ENCODE assay signal across 7 cellular contexts in the genomic region with DNA sequence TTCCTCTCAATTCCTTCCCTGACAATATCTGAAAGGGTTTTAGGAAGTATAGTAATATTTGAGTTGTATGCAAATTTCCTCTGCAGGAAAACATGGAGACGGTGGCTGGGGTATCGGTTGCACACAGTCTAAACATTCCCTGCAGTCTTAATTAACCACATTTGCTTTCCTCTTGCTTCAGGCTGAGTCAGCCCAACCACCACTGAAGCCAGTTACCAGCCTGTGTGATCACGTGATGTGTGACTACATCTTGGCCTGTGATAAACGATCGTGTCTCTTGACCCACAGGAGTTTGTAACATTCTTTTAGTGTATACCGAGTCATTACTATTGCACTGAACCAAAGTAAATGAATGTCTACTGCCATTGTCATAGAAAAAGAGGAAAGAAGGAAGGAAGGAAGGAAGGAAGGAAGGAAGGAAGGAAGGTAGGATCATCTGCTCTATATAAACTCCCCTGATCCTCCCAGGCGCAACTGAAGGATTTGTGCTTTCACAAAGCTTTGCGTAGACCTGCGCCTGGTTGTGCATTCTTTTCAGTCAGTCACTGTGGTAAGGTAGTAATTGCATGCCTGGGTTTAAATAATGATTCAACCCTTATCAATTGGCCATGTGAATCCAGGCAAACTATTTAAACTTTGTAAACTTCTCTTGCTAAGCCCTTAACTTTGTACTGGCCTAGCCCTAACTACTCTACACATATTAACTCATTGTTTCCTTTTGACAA.
A peak's percentile ranks its signal among the peaks of the same experiment; 100 is the strongest.
DNase-seq lines count a peak whose midpoint lies in the region; FAIRE-seq and TF ChIP-seq lines count a peak whose summit lies in the region.

No MANE protein-coding gene starts in this region.

- no peak overlapping the region for H3K9ac ChIP-seq in Karpas-422 (ENCODE audit: low read length)

- DNase-seq in HFF-Myc (ENCODE audit: extremely low read depth, low read depth) (peak; percentile 93), T1000 (lab: John Stamatoyannopoulos, UW) (peak; percentile 67), head of caudate nucleus (peak in 33 of 42 donors; percentile 18 to 87 (median 59)), GM12891 (ENCODE audit: insufficient read length, low spot score) (no peak), activated T-cell treated with anti-CD3 and anti-CD28 coated beads for 4 hours (no peak), Karpas-422 (no peak)

- no peaks in the 10 kb centered on the region for H3K27me3 ChIP-seq in Karpas-422 (ENCODE audit: low read length)

- no peaks in the 10 kb centered on the region for H3K79me2 ChIP-seq in Karpas-422 (ENCODE audit: low read length)

- no peak overlapping the region for H2AFZ ChIP-seq in Karpas-422 (ENCODE audit: low read length)

- H3K36me3 ChIP-seq in Karpas-422 (ENCODE audit: insufficient read depth, low read length), result no peaks in the 10 kb centered on the region

- no peaks in the 10 kb centered on the region for H4K20me1 ChIP-seq in Karpas-422 (ENCODE audit: insufficient read depth, low read depth, low read length)

- no peak for FAIRE-seq in GM12891 (lab: Jason Lieb, UNC)

- H3K9me2 ChIP-seq in Karpas-422 (replicated peaks; ENCODE audit: insufficient read depth, low read length), result no peaks in the 10 kb centered on the region

- no peaks in the 10 kb centered on the region for H3K9me3 ChIP-seq in Karpas-422 (ENCODE audit: low read length)

- no peak for TF ChIP-seq CTCF in HFF-Myc (IDR thresholded peaks at IDR 0.05; ENCODE audit: low read depth, low read length, missing control alignments)

- peak overlapping the region; percentile 59 for H3K27ac ChIP-seq in temporal lobe (ENCODE audit: low read depth, low read length)
- H3K27ac ChIP-seq in Karpas-422 (ENCODE audit: low read length), result no peak overlapping the region

- TF ChIP-seq POLR2A in GM12891 (IDR thresholded peaks at IDR 0.05; ENCODE audit: low read depth, low read length), result no peak

- intact Hi-C loops in head of caudate nucleus (cut with DNase I), result no loop called here

- no peak overlapping the region for H3K4me3 ChIP-seq in HFF-Myc (replicated peaks; ENCODE audit: low read depth, low read length)
- H3K4me3 ChIP-seq in Karpas-422 (ENCODE audit: low read length), result no peak overlapping the region

- no peaks in the 10 kb centered on the region for H3K4me1 ChIP-seq in Karpas-422 (ENCODE audit: low read length)

- no peak overlapping the region for H3K4me2 ChIP-seq in Karpas-422 (ENCODE audit: low read depth, low read length, poor library complexity, severe bottlenecking)

TF ChIP-seq in GM12891, 5 proteins besides CTCF, POLR2A, EP300 and RAD21:
- no peak for TF ChIP-seq SPI1 (IDR thresholded peaks at IDR 0.05; ENCODE audit: low read depth, low read length)
- no peak for TF ChIP-seq PAX5 (IDR thresholded peaks at IDR 0.05; ENCODE audit: insufficient read depth, low read length, severe bottlenecking)
- no peak for TF ChIP-seq TAF1 (IDR thresholded peaks at IDR 0.05; ENCODE audit: low read depth, low read length)
- TF ChIP-seq POU2F2 (IDR thresholded peaks at IDR 0.05; ENCODE audit: low read depth, low read length), result no peak
- no peak for TF ChIP-seq POLR2AphosphoS5 (IDR thresholded peaks at IDR 0.05; ENCODE audit: low read depth, low read length)

Comparison
In these comparisons a context has a peak if more than half of its experiments do, and no peak if none do; other contexts are left out.
1. DNase-seq: peak in HFF-Myc (single experiment), T1000 (single experiment) and head of caudate nucleus (33 of 42); none in GM12891 (single experiment), activated T-cell treated with anti-CD3 and anti-CD28 coated beads for 4 hours (single experiment) and Karpas-422 (single experiment).